Comparison of ENCODE assay signal across 15 cellular contexts in genomic region chr13:51728972-51729371, GRCh38.
DNase-seq lines count a peak whose midpoint lies in the region; ATAC-seq, FAIRE-seq and TF ChIP-seq lines count a peak whose summit lies in the region.
"Had no signal": no experiment of that assay in that cellular context is flagged by ENCODE, and none has a peak within 500 bp of the region (broad histone marks: within the 10 kb centered on the region; RNA-seq: fewer than 3 reads in every experiment).

No MANE protein-coding gene starts in this region.

- H3K27me3 ChIP-seq in adipocyte (replicated peaks; ENCODE audit: control insufficient read depth, insufficient read depth, low read length) (no peaks in the 10 kb centered on the region), Caco-2 (replicated peaks; ENCODE audit: control insufficient read depth, insufficient read depth, low read length) (no peaks in the 10 kb centered on the region)
- H3K27me3 ChIP-seq: BLaER1, transverse colon had no signal

- ATAC-seq in A549: peak in 1 of 2 experiments; percentile 36; a peak in 3 of 6 replicates
- no peak for ATAC-seq in HG03108 (IDR thresholded peaks at IDR 0.05; ENCODE audit: unreplicated experiment)
- ATAC-seq in GM18909 (IDR thresholded peaks at IDR 0.05; ENCODE audit: poor library complexity, unreplicated experiment): no peak
- ATAC-seq in omental fat pad (ENCODE audit: low FRiP score): no peak
- ATAC-seq: T-helper 17 cell had no signal

- TF ChIP-seq CTCF in A549 (IDR thresholded peaks at IDR 0.05): no peak
- no peak for TF ChIP-seq CTCF in foreskin fibroblast (IDR thresholded peaks at IDR 0.05; ENCODE audit: low read depth, low read length)
- TF ChIP-seq CTCF in Caco-2 (IDR thresholded peaks at IDR 0.05; ENCODE audit: insufficient read depth in 1 of 2, low read depth in 1 of 2, low read length in 1 of 2, severe bottlenecking in 1 of 2, unreplicated experiment in 1 of 2): no peak
- no peak for TF ChIP-seq CTCF in omental fat pad (IDR thresholded peaks at IDR 0.05)

- no peak for TF ChIP-seq EP300 in A549 (IDR thresholded peaks at IDR 0.05)

- intact Hi-C loops in Caco-2 (cut with micrococcal nuclease; ENCODE audit: unreplicated experiment): no loop called here

- H3K4me1 ChIP-seq in A549 (peaks cover 64% of the 10 kb centered on the region), adipocyte (ENCODE audit: control insufficient read depth, insufficient read depth, low read length) (peaks cover 66% of the 10 kb centered on the region), Caco-2 (peaks cover 12% of the 10 kb centered on the region; the same call in 1 of the 2 replicates)
- H3K4me1 ChIP-seq: BLaER1 had no signal

- H3K36me3 ChIP-seq in adipocyte (ENCODE audit: control insufficient read depth, insufficient read depth, low read length, severe bottlenecking) (no peaks in the 10 kb centered on the region), Caco-2 (ENCODE audit: control insufficient read depth, insufficient read depth, low read length) (no peaks in the 10 kb centered on the region)
- H3K36me3 ChIP-seq: transverse colon had no signal

- BruUV-seq in Caco-2 (replicated peaks; lab: Mats Ljungman, UMichigan): no TSS peak

- no peaks in the 10 kb centered on the region for H3K27me3 Mint-ChIP-seq in Caco-2 (ENCODE audit: insufficient read depth, unreplicated experiment)
- H3K27me3 Mint-ChIP-seq: T-helper 17 cell had no signal

- H3K27ac ChIP-seq in A549: peak overlapping the region; percentile 43 to 83; a peak in 5 of 6 replicates
- H3K27ac ChIP-seq: BLaER1 had no signal

- POLR2A ChIA-PET in A549 (lab: Yijun Ruan, JAX) (interaction anchor here (0.8 kb wide), 1 partner anchor 276 kb away, joined by 3 read pairs; no protein-coding TSS in a partner anchor), Caco-2 (lab: Charles Lee) (interaction anchor here (0.6 kb wide), 1 partner anchor 250 kb away, joined by 5 read pairs; no protein-coding TSS in a partner anchor)

- no peaks in the 10 kb centered on the region for H3K4me1 Mint-ChIP-seq in Caco-2 (ENCODE audit: low read depth, unreplicated experiment)

- WGBS in A549 (ENCODE audit: missing lambda C conversion rate): 80% methylated on average over 10 of the region's 10 CpGs

- no peak for TF ChIP-seq RAD21 in A549 (conservative IDR thresholded peaks at IDR 0.05 in 1 of 2, IDR thresholded peaks at IDR 0.05 in 1 of 2)

- no peaks in the 10 kb centered on the region for H3K9me3 Mint-ChIP-seq in Caco-2 (ENCODE audit: unreplicated experiment)

- no peak overlapping the region for H3K27ac Mint-ChIP-seq in Caco-2 (ENCODE audit: unreplicated experiment)
- H3K27ac Mint-ChIP-seq: activated CD8-positive, alpha-beta T cell treated with anti-CD3 and anti-CD28 coated beads, Interleukin-2, amount 10 ng/mL, durations not matched to agents 7 days and 5 days; T-helper 17 cell had no signal

- H3K4me3 ChIP-seq in A549 (no peak overlapping the region), adipocyte (ENCODE audit: low read length) (no peak overlapping the region), foreskin fibroblast (ENCODE audit: low read depth in 1 of 2, low read length in 2 of 2) (no peak overlapping the region), Caco-2 (ENCODE audit: low read depth, low read length) (no peak overlapping the region)
- H3K4me3 ChIP-seq: BLaER1, transverse colon had no signal

- DNase-seq in A549 (ENCODE audit: low read depth in 1 of 2, low spot score in 1 of 2): no peak
- peak; percentile 90 for DNase-seq in HCEC 1CT
- peak; percentile 36 for DNase-seq in adipocyte (ENCODE audit: low read depth)
- peak; percentile 70 to 74 for DNase-seq in foreskin fibroblast
- no peak for DNase-seq in Caco-2
- DNase-seq in omental fat pad (ENCODE audit: low spot score): no peak
- DNase-seq: activated CD8-positive, alpha-beta T cell treated with anti-CD3 and anti-CD28 coated beads, Interleukin-2, amount 10 ng/mL, durations not matched to agents 7 days and 5 days; activated naive CD4-positive, alpha-beta T cell treated with anti-CD3 and anti-CD28 coated beads, Interleukin-2, amount 50 U/mL, for 16 hours; NCI-H2029; T-helper 17 cell; transverse colon had no signal

- no peaks in the 10 kb centered on the region for H3K9me3 ChIP-seq in A549
- no peaks in the 10 kb centered on the region for H3K9me3 ChIP-seq in adipocyte (ENCODE audit: control insufficient read depth, low read length)
- H3K9me3 ChIP-seq in Caco-2: no peaks in the 10 kb centered on the region
- H3K9me3 ChIP-seq: BLaER1, transverse colon had no signal

- no peak for FAIRE-seq in A549 (lab: Jason Lieb, UNC)
- FAIRE-seq: G401.6 had no signal

- H3K4me2 ChIP-seq in A549: peak overlapping the region; percentile 72
- H3K4me2 ChIP-seq: BLaER1 had no signal

- no peaks in the 10 kb centered on the region for H3K36me3 Mint-ChIP-seq in Caco-2 (ENCODE audit: insufficient read depth, unreplicated experiment)

- CTCF ChIA-PET in A549 (lab: Yijun Ruan, JAX): interaction anchor here (1.5 kb wide), 1 partner anchor 69 kb away, joined by 3 read pairs; no protein-coding TSS in a partner anchor
- CTCF ChIA-PET in Caco-2 (lab: Charles Lee): no interaction called here

- peak overlapping the region; percentile 73 for H3K9ac ChIP-seq in adipocyte (ENCODE audit: low read length)
- H3K9ac ChIP-seq: BLaER1 had no signal

- TF ChIP-seq POLR2A in A549 (IDR thresholded peaks at IDR 0.05; ENCODE audit: low read length): no peak

- no peak overlapping the region for H3K4me3 Mint-ChIP-seq in Caco-2 (ENCODE audit: unreplicated experiment)
- H3K4me3 Mint-ChIP-seq: activated CD8-positive, alpha-beta T cell treated with anti-CD3 and anti-CD28 coated beads, Interleukin-2, amount 10 ng/mL, durations not matched to agents 7 days and 5 days; T-helper 17 cell had no signal

TF ChIP-seq in A549, 52 proteins besides CTCF, POLR2A, EP300 and RAD21:
- no peak for TF ChIP-seq HOXB13 (CRISPR knock-in tag; IDR thresholded peaks at IDR 0.05; ENCODE audit: low read depth)
- TF ChIP-seq ZC3H11A (IDR thresholded peaks at IDR 0.05): no peak
- no peak for TF ChIP-seq MYC (IDR thresholded peaks at IDR 0.05; ENCODE audit: borderline replicate concordance, low read length)
- TF ChIP-seq ZNF302 (CRISPR knock-in tag; IDR thresholded peaks at IDR 0.05): no peak
- TF ChIP-seq, protein P1, sequence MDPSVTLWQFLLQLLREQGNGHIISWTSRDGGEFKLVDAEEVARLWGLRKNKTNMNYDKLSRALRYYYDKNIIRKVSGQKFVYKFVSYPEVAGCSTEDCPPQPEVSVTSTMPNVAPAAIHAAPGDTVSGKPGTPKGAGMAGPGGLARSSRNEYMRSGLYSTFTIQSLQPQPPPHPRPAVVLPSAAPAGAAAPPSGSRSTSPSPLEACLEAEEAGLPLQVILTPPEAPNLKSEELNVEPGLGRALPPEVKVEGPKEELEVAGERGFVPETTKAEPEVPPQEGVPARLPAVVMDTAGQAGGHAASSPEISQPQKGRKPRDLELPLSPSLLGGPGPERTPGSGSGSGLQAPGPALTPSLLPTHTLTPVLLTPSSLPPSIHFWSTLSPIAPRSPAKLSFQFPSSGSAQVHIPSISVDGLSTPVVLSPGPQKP (IDR thresholded peaks at IDR 0.05; ENCODE audit: low read depth, low read length): no peak
- TF ChIP-seq EHF (CRISPR knock-in tag; IDR thresholded peaks at IDR 0.05): no peak
- TF ChIP-seq GATA3 (IDR thresholded peaks at IDR 0.05; ENCODE audit: borderline replicate concordance): no peak
- no peak for TF ChIP-seq TFCP2L1 (CRISPR knock-in tag; IDR thresholded peaks at IDR 0.05)

Comparison
In these comparisons a context has a peak if more than half of its experiments do, and no peak if none do; other contexts are left out.
1. DNase-seq: peak in HCEC 1CT (single experiment), adipocyte (single experiment) and foreskin fibroblast (2 of 2); none in A549 (0 of 2), Caco-2 (0 of 2) and omental fat pad (single experiment).